In the genomic region with DNA sequence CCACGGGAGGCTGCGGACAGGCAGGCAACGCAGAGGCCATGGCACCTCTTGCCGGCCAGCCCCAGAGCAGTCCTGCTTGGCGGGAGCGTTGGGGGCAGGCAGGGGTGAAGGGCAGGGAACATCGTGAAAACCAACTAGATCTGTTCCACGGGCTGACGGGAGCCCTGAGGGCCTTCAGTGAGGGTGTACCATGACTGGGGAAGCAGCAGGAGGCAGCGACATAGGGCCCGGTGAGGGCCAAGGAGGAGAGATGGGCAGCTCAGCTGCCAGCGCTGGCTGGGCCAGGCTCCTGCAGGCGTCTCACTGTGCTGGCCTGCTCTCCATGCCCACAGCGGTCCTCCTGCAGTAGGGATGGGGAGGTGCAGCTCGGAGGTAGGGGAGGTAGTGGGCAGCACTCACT, we compare ENCODE assay signal across 20 cellular contexts.
"Had no signal": no experiment of that assay in that cellular context is flagged by ENCODE, and none has a peak within 500 bp of the region (broad histone marks: within the 10 kb centered on the region; RNA-seq: fewer than 3 reads in every experiment).

No MANE protein-coding gene starts in this region.

- DNase-seq: activated CD4-positive, alpha-beta T cell treated with anti-CD3 and anti-CD28 coated beads for 4 hours; activated CD8-positive, alpha-beta memory T cell treated with anti-CD3 and anti-CD28 coated beads, Interleukin-2, amount 50 U/mL, for 4 hours; activated CD8-positive, alpha-beta T cell treated with anti-CD3 and anti-CD28 coated beads for 36 hours; activated gamma-delta T cell treated with Interleukin-2 at 50 U/mL for 16 hours; activated naive CD4-positive, alpha-beta T cell treated with anti-CD3 and anti-CD28 coated beads, Interleukin-2, amount 50 U/mL, for 16 hours; activated T-cell treated with anti-CD3 and anti-CD28 coated beads, Interleukin-2, amount 50 U/mL, for 72 hours; aorta; central memory CD4-positive, alpha-beta T cell; Kasumi-1; NCI-H1105 treated with DMSO at 0.1 percent for 48 hours; NCI-H1436 treated with DMSO at 0.1 percent for 48 hours; NCI-H187; NCI-H2081; NCI-H446; NCI-H524; PC-3; SHP77 treated with DMSO at 0.1 percent for 48 hours had no signal

- H3K27ac Mint-ChIP-seq: activated CD8-positive, alpha-beta T cell treated with anti-CD3 and anti-CD28 coated beads for 36 hours; activated T-cell treated with anti-CD3 and anti-CD28 coated beads, Interleukin-2, amount 50 U/mL, for 72 hours; activated T-helper 2 cell treated with anti-CD3 and anti-CD28 coated beads, Interferon-gamma antibody, Interleukin-2, Interleukin-4, amounts not matched to agents 10 μg/mL and 5 μg/mL and 100 μg/mL, durations not matched to agents 14 hours and 24 hours and 36 hours; T-helper 1 cell treated with Interleukin-12 subunit alpha and Interleukin-12 subunit beta and Interleukin-4 antibody, amounts not matched to agents 30 μg/mL and 1 μg/mL, for 36 hours had no signal

- ATAC-seq: activated CD4-positive, CD25-positive, alpha-beta regulatory T cell treated with anti-CD3 and anti-CD28 coated beads, Interleukin-2, amount 50 U/mL, for 24 hours; activated CD8-positive, alpha-beta T cell treated with anti-CD3 and anti-CD28 coated beads for 36 hours; activated T-cell treated with anti-CD3 and anti-CD28 coated beads, Interleukin-2, amount 50 U/mL, for 72 hours; PC-3 had no signal

- H3K27me3 Mint-ChIP-seq: activated CD8-positive, alpha-beta T cell treated with anti-CD3 and anti-CD28 coated beads for 36 hours had no signal

- H3K4me3 Mint-ChIP-seq: activated CD8-positive, alpha-beta T cell treated with anti-CD3 and anti-CD28 coated beads for 36 hours; activated T-cell treated with anti-CD3 and anti-CD28 coated beads, Interleukin-2, amount 50 U/mL, for 72 hours; T-helper 1 cell treated with Interleukin-12 subunit alpha and Interleukin-12 subunit beta and Interleukin-4 antibody, amounts not matched to agents 30 μg/mL and 1 μg/mL, for 36 hours had no signal
